In the genomic region with DNA sequence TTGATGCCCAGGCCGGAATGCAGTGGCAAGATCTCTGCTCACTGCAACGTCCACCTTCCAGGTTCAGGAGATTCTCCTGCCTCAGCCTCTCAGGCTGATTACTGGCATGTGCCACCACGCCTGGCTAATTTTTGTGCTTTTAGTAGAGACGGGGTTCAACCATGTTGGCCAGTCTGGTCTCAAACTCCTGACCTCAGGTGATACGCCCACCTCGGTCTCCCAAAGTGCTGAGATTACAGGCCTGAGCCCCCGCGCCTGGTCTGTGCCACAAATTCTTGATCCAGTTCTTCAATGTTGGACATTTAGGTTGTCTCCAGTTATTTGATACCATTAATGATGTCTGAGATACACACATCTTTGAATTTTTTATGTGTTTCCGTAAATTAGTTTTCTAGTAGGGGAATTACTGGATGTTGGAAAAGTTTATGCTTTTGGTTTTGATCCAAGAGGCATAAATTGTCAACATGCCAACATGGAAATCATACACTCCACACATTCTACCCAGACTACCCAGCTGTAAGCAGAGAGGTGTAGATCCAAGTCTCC, we compare ENCODE assay signal across 8 cellular contexts. TPM values are rescaled to one million over a fixed set of nuclear protein-coding genes. Genes with fewer than 3 reads are reported as not detected.
DNase-seq lines count a peak whose midpoint lies in the region; ATAC-seq, FAIRE-seq and TF ChIP-seq lines count a peak whose summit lies in the region.

No MANE protein-coding gene starts in this region.

- peaks cover 30% of the 10 kb centered on the region for H3K4me1 Mint-ChIP-seq in WTC11

- peaks cover 25% of the 10 kb centered on the region for H3K27me3 Mint-ChIP-seq in WTC11 (ENCODE audit: low read depth)

- FAIRE-seq in GM12891 (lab: Jason Lieb, UNC), result peak; percentile 23

- peaks cover 0 to 45% (median 10%) of the 10 kb centered on the region in 3 donors for H3K4me1 ChIP-seq in gastroesophageal sphincter

- POLR2A ChIA-PET in WTC11 (lab: Charles Lee), result interaction anchor here (1.8 kb wide), 1 partner anchor 46 kb away, joined by 5 read pairs; a partner anchor contains a TSS

- CTCF ChIA-PET in WTC11 (lab: Charles Lee), result interaction anchor here (1.3 to 1.6 kb wide), 2 partner anchors 70 to 93 kb away, joined by 5 to 7 read pairs; no protein-coding TSS in a partner anchor

- peak; percentile 33; the same call in 1 of the 2 replicates for TF ChIP-seq POLR2A in GM12891 (IDR thresholded peaks at IDR 0.05; ENCODE audit: low read depth, low read length)
- no peak for TF ChIP-seq POLR2A in gastroesophageal sphincter (IDR thresholded peaks at IDR 0.05)

- no peaks in the 10 kb centered on the region for H3K36me3 Mint-ChIP-seq in WTC11

- WGBS in gastroesophageal sphincter (ENCODE audit: low coverage in 1 of 2), 2 donors, result 40 to 76% methylated on average over 1 to 7 of the region's 9 CpGs

- peaks cover 8% of the 10 kb centered on the region for H3K27me3 ChIP-seq in gastroesophageal sphincter

- TF ChIP-seq CTCF in WTC11 (IDR thresholded peaks at IDR 0.05) (no peak), gastroesophageal sphincter (IDR thresholded peaks at IDR 0.05) (peak in 1 of 4 experiments; percentile 54)

- TF ChIP-seq EP300 in gastroesophageal sphincter (IDR thresholded peaks at IDR 0.05), result no peak

- peak overlapping the region; percentile 97 for H3K27ac Mint-ChIP-seq in WTC11

- no peak for ATAC-seq in WTC11
- ATAC-seq in gastroesophageal sphincter, result no peak
- ATAC-seq in HG03571 (IDR thresholded peaks at IDR 0.05; ENCODE audit: unreplicated experiment), result no peak
- ATAC-seq in GM19324 (IDR thresholded peaks at IDR 0.05; ENCODE audit: low FRiP score, unreplicated experiment), result no peak

- no peak for DNase-seq in GM12891 (ENCODE audit: insufficient read length, low spot score)
- DNase-seq in WTC11 (ENCODE audit: low spot score), result no peak
- DNase-seq in skeletal muscle cell (ENCODE audit: low read depth), result no peak
- DNase-seq in NCI-H748 (lab: John Stamatoyannopoulos, UW; ENCODE audit: unreplicated experiment), result no peak
- DNase-seq in activated effector memory CD4-positive, alpha-beta T cell treated with anti-CD3 and anti-CD28 coated beads, Interleukin-2, amount 50 U/mL, for 16 hours, result no peak

- H3K27ac ChIP-seq in gastroesophageal sphincter, result peak overlapping the region; percentile 75 to 95 (median 94)

- peaks cover 9% of the 10 kb centered on the region for H3K9me3 Mint-ChIP-seq in WTC11

- H3K4me3 Mint-ChIP-seq in WTC11, result peak overlapping the region; percentile 90

- no peaks in the 10 kb centered on the region for H3K36me3 ChIP-seq in gastroesophageal sphincter

- H3K4me3 ChIP-seq in gastroesophageal sphincter (peak overlapping the region; percentile 73 to 99), skeletal muscle cell (ENCODE audit: low read depth, low read length) (peak overlapping the region; percentile 97)

- no peaks in the 10 kb centered on the region for H3K9me3 ChIP-seq in gastroesophageal sphincter

TF ChIP-seq in GM12891, 5 proteins besides CTCF, POLR2A, EP300 and RAD21:
- TF ChIP-seq POLR2AphosphoS5 (IDR thresholded peaks at IDR 0.05; ENCODE audit: low read depth, low read length) (no peak), TAF1 (IDR thresholded peaks at IDR 0.05; ENCODE audit: low read depth, low read length) (no peak), PAX5 (IDR thresholded peaks at IDR 0.05; ENCODE audit: insufficient read depth, low read length, severe bottlenecking) (no peak)

TF ChIP-seq in WTC11, 78 proteins besides CTCF, POLR2A, EP300 and RAD21:
- TF ChIP-seq FOXK1 (CRISPR knock-in tag; IDR thresholded peaks at IDR 0.05) (no peak), SMAD3 (CRISPR knock-in tag; IDR thresholded peaks at IDR 0.05; ENCODE audit: borderline replicate concordance) (no peak), GRHL2 (CRISPR knock-in tag; IDR thresholded peaks at IDR 0.05; ENCODE audit: insufficient replicate concordance, severe bottlenecking) (no peak), ELF4 (CRISPR knock-in tag; IDR thresholded peaks at IDR 0.05; ENCODE audit: low read depth) (no peak), ZNF423 (CRISPR knock-in tag; IDR thresholded peaks at IDR 0.05) (no peak), NFATC4 (CRISPR knock-in tag; IDR thresholded peaks at IDR 0.05) (no peak)
- TF ChIP-seq, protein P1, sequence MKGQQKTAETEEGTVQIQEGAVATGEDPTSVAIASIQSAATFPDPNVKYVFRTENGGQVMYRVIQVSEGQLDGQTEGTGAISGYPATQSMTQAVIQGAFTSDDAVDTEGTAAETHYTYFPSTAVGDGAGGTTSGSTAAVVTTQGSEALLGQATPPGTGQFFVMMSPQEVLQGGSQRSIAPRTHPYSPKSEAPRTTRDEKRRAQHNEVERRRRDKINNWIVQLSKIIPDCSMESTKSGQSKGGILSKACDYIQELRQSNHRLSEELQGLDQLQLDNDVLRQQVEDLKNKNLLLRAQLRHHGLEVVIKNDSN (CRISPR knock-in tag; IDR thresholded peaks at IDR 0.05), result no peak
- TF ChIP-seq, protein P2, sequence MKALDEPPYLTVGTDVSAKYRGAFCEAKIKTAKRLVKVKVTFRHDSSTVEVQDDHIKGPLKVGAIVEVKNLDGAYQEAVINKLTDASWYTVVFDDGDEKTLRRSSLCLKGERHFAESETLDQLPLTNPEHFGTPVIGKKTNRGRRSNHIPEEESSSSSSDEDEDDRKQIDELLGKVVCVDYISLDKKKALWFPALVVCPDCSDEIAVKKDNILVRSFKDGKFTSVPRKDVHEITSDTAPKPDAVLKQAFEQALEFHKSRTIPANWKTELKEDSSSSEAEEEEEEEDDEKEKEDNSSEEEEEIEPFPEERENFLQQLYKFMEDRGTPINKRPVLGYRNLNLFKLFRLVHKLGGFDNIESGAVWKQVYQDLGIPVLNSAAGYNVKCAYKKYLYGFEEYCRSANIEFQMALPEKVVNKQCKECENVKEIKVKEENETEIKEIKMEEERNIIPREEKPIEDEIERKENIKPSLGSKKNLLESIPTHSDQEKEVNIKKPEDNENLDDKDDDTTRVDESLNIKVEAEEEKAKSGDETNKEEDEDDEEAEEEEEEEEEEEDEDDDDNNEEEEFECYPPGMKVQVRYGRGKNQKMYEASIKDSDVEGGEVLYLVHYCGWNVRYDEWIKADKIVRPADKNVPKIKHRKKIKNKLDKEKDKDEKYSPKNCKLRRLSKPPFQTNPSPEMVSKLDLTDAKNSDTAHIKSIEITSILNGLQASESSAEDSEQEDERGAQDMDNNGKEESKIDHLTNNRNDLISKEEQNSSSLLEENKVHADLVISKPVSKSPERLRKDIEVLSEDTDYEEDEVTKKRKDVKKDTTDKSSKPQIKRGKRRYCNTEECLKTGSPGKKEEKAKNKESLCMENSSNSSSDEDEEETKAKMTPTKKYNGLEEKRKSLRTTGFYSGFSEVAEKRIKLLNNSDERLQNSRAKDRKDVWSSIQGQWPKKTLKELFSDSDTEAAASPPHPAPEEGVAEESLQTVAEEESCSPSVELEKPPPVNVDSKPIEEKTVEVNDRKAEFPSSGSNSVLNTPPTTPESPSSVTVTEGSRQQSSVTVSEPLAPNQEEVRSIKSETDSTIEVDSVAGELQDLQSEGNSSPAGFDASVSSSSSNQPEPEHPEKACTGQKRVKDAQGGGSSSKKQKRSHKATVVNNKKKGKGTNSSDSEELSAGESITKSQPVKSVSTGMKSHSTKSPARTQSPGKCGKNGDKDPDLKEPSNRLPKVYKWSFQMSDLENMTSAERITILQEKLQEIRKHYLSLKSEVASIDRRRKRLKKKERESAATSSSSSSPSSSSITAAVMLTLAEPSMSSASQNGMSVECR (CRISPR knock-in tag; IDR thresholded peaks at IDR 0.05; ENCODE audit: borderline replicate concordance), result no peak
- TF ChIP-seq, protein P3, sequence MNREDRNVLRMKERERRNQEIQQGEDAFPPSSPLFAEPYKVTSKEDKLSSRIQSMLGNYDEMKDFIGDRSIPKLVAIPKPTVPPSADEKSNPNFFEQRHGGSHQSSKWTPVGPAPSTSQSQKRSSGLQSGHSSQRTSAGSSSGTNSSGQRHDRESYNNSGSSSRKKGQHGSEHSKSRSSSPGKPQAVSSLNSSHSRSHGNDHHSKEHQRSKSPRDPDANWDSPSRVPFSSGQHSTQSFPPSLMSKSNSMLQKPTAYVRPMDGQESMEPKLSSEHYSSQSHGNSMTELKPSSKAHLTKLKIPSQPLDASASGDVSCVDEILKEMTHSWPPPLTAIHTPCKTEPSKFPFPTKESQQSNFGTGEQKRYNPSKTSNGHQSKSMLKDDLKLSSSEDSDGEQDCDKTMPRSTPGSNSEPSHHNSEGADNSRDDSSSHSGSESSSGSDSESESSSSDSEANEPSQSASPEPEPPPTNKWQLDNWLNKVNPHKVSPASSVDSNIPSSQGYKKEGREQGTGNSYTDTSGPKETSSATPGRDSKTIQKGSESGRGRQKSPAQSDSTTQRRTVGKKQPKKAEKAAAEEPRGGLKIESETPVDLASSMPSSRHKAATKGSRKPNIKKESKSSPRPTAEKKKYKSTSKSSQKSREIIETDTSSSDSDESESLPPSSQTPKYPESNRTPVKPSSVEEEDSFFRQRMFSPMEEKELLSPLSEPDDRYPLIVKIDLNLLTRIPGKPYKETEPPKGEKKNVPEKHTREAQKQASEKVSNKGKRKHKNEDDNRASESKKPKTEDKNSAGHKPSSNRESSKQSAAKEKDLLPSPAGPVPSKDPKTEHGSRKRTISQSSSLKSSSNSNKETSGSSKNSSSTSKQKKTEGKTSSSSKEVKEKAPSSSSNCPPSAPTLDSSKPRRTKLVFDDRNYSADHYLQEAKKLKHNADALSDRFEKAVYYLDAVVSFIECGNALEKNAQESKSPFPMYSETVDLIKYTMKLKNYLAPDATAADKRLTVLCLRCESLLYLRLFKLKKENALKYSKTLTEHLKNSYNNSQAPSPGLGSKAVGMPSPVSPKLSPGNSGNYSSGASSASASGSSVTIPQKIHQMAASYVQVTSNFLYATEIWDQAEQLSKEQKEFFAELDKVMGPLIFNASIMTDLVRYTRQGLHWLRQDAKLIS (CRISPR knock-in tag; IDR thresholded peaks at IDR 0.05; ENCODE audit: borderline replicate concordance), result no peak

RNA-seq across cellular contexts. Expression of a gene that starts 0.5 kb away (rescaled TPM):
- polyA plus RNA-seq in GM12891 (2012; ENCODE audit: low read depth, missing spikeins), result 30.8 TPM
- total RNA-seq in WTC11 (2021), result 17.0 to 21.6 TPM (median 19.6 TPM) in 3 replicates
- 10 to 100 TPM; 19.4 to 30.0 (median 21.3) TPM for total RNA-seq in gastroesophageal sphincter

RNA-seq across cellular contexts. Expression of a gene that starts 46.0 kb away (rescaled TPM):
- 2.4 TPM for polyA plus RNA-seq in GM12891 (2012; ENCODE audit: low read depth, missing spikeins)
- total RNA-seq in WTC11 (2021), result 8.2 to 9.8 TPM (median 8.6 TPM) in 3 replicates
- 10 to 100 TPM in 3 of 4 donors, 1 to 10 TPM in 1; 7.4 to 16.3 (median 13.1) TPM for total RNA-seq in gastroesophageal sphincter
